ENCODE assay signal across 9 cellular contexts in genomic region chr3:159273608-159274007, GRCh38.
DNase-seq lines count a peak whose midpoint lies in the region; ATAC-seq and TF ChIP-seq lines count a peak whose summit lies in the region.
"Had no signal": no experiment of that assay in that cellular context is flagged by ENCODE, and none has a peak within 500 bp of the region (broad histone marks: within the 10 kb centered on the region; RNA-seq: fewer than 3 reads in every experiment).

No MANE protein-coding gene starts in this region.

- TF ChIP-seq CTCF in activated CD8-positive, alpha-beta T cell treated with anti-CD3 and anti-CD28 coated beads for 36 hours (IDR thresholded peaks at IDR 0.05), result no peak
- TF ChIP-seq CTCF in chondrocyte (IDR thresholded peaks at IDR 0.05), result no peak

- DNase-seq in AML-193 (lab: John Stamatoyannopoulos, UW) (peak; percentile 18 to 23), HT-29 (ENCODE audit: low spot score) (peak; percentile 56), iPS-NIHi7 (ENCODE audit: extremely low spot score) (peak; percentile 53), chondrocyte (ENCODE audit: low spot score) (no peak), NCI-H1092 treated with DMSO at 0.1 percent for 48 hours (lab: John Stamatoyannopoulos, UW) (no peak), NCI-H748 (lab: John Stamatoyannopoulos, UW; ENCODE audit: unreplicated experiment) (no peak)
- DNase-seq in activated CD8-positive, alpha-beta T cell treated with anti-CD3 and anti-CD28 coated beads for 36 hours, result peak; percentile 21
- no peak for DNase-seq in activated effector memory CD4-positive, alpha-beta T cell treated with anti-CD3 and anti-CD28 coated beads, Interleukin-2, amount 50 U/mL, for 16 hours
- DNase-seq: stimulated activated CD4-positive, alpha-beta T cell treated with anti-CD3 and anti-CD28 coated beads, Interleukin-2, amount 100 ng/mL, for 48 hours had no signal

- no peak overlapping the region for H3K27ac Mint-ChIP-seq in activated CD8-positive, alpha-beta T cell treated with anti-CD3 and anti-CD28 coated beads for 36 hours
- no peak overlapping the region for H3K27ac Mint-ChIP-seq in chondrocyte (ENCODE audit: unreplicated experiment)

- no peaks in the 10 kb centered on the region for H3K9me3 Mint-ChIP-seq in activated CD8-positive, alpha-beta T cell treated with anti-CD3 and anti-CD28 coated beads for 36 hours
- no peaks in the 10 kb centered on the region for H3K9me3 Mint-ChIP-seq in chondrocyte (ENCODE audit: low read depth)

- no peaks in the 10 kb centered on the region for H3K36me3 Mint-ChIP-seq in activated CD8-positive, alpha-beta T cell treated with anti-CD3 and anti-CD28 coated beads for 36 hours (ENCODE audit: low read depth)
- no peaks in the 10 kb centered on the region for H3K36me3 Mint-ChIP-seq in chondrocyte (ENCODE audit: low read depth)

- H3K4me1 Mint-ChIP-seq in activated CD8-positive, alpha-beta T cell treated with anti-CD3 and anti-CD28 coated beads for 36 hours (ENCODE audit: low read depth), result no peaks in the 10 kb centered on the region
- peaks cover 5% of the 10 kb centered on the region for H3K4me1 Mint-ChIP-seq in chondrocyte (ENCODE audit: low read depth)

- POLR2A ChIA-PET in activated CD8-positive, alpha-beta T cell treated with anti-CD3 and anti-CD28 coated beads for 36 hours (lab: Charles Lee), result no interaction called here

- peaks cover 4% of the 10 kb centered on the region for H3K27me3 Mint-ChIP-seq in activated CD8-positive, alpha-beta T cell treated with anti-CD3 and anti-CD28 coated beads for 36 hours
- H3K27me3 Mint-ChIP-seq in chondrocyte (ENCODE audit: low read depth), result peaks cover 12% of the 10 kb centered on the region

- intact Hi-C loops in activated CD8-positive, alpha-beta T cell treated with anti-CD3 and anti-CD28 coated beads for 36 hours (cut with micrococcal nuclease), result no loop called here

- CTCF ChIA-PET in activated CD8-positive, alpha-beta T cell treated with anti-CD3 and anti-CD28 coated beads for 36 hours (lab: Charles Lee), result no interaction called here

- no peak overlapping the region for H3K4me3 Mint-ChIP-seq in activated CD8-positive, alpha-beta T cell treated with anti-CD3 and anti-CD28 coated beads for 36 hours
- H3K4me3 Mint-ChIP-seq in chondrocyte (ENCODE audit: unreplicated experiment), result no peak overlapping the region

- ATAC-seq in activated CD8-positive, alpha-beta T cell treated with anti-CD3 and anti-CD28 coated beads for 36 hours, result no peak

Comparison
In these comparisons a context has a peak if more than half of its experiments do, and no peak if none do; other contexts are left out.
1. DNase-seq: peak in AML-193 (2 of 2), HT-29 (single experiment), activated CD8-positive, alpha-beta T cell treated with anti-CD3 and anti-CD28 coated beads for 36 hours (single experiment) and iPS-NIHi7 (single experiment); none in activated effector memory CD4-positive, alpha-beta T cell treated with anti-CD3 and anti-CD28 coated beads, Interleukin-2, amount 50 U/mL, for 16 hours (single experiment), chondrocyte (single experiment), NCI-H1092 treated with DMSO at 0.1 percent for 48 hours (single experiment) and NCI-H748 (single experiment).